In the genomic region with DNA sequence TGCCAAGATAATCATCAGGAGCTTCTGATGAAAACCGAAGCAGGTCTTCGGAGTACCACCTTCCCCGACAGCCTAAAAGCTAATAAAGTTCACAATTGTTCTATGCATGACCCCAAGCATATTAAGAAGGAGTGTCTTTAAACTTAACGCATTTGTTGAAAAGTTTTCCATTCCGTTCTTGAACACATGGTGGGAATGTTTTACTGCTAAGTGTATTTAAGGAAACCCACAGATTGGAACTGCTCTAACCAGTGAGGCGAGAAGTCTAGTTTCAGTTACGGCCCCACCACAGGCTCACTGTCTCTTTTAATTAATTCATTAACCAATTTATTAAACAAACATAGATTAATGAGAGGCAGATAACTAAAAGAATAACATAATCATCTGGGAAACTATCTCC, we compare ENCODE assay signal across 10 cellular contexts.
DNase-seq lines count a peak whose midpoint lies in the region; ATAC-seq lines count a peak whose summit lies in the region.
"Had no signal": no experiment of that assay in that cellular context is flagged by ENCODE, and none has a peak within 500 bp of the region (broad histone marks: within the 10 kb centered on the region; RNA-seq: fewer than 3 reads in every experiment).

No MANE protein-coding gene starts in this region.

- ATAC-seq in T-helper 17 cell: no peak
- no peak for ATAC-seq in stimulated activated effector memory CD8-positive, alpha-beta T cell treated with anti-CD3 and anti-CD28 coated beads, Interleukin-12 subunit alpha, Interleukin-12 subunit beta, amount 100 ng/mL, for 72 hours

- CTCF ChIA-PET in activated CD4-positive, alpha-beta memory T cell treated with anti-CD3 and anti-CD28 coated beads for 36 hours (lab: Charles Lee): interaction anchor here (1.2 to 2.2 kb wide), 4 partner anchors 9 to 83 kb away, joined by 3 to 14 read pairs (median 4); no protein-coding TSS in a partner anchor
- CTCF ChIA-PET in activated CD4-positive, alpha-beta memory T cell treated with anti-CD3 and anti-CD28 coated beads, Interleukin-2, amount 10 ng/mL, durations not matched to agents 7 days and 5 days (lab: Charles Lee): interaction anchor here (1.0 to 3.0 kb wide), 5 partner anchors 10 to 45 kb away, joined by 3 to 20 read pairs (median 8); no protein-coding TSS in a partner anchor

- peaks cover 5% of the 10 kb centered on the region for H3K9me3 Mint-ChIP-seq in activated CD4-positive, alpha-beta memory T cell treated with anti-CD3 and anti-CD28 coated beads for 36 hours
- H3K9me3 Mint-ChIP-seq in activated CD4-positive, alpha-beta memory T cell treated with anti-CD3 and anti-CD28 coated beads, Interleukin-2, amount 10 ng/mL, durations not matched to agents 7 days and 5 days: peaks cover 4% of the 10 kb centered on the region
- no peaks in the 10 kb centered on the region for H3K9me3 Mint-ChIP-seq in stimulated activated effector memory CD8-positive, alpha-beta T cell treated with anti-CD3 and anti-CD28 coated beads, Interleukin-12 subunit alpha, Interleukin-12 subunit beta, amount 100 ng/mL, for 72 hours

- DNase-seq in activated CD4-positive, alpha-beta memory T cell treated with anti-CD3 and anti-CD28 coated beads for 36 hours: no peak
- no peak for DNase-seq in activated CD4-positive, alpha-beta memory T cell treated with anti-CD3 and anti-CD28 coated beads, Interleukin-2, amount 10 ng/mL, durations not matched to agents 7 days and 5 days
- DNase-seq in T-helper 17 cell (no peak), kidney glomerular epithelial cell (lab: John Stamatoyannopoulos, UW) (peak; percentile 43), NCI-H2107 (lab: John Stamatoyannopoulos, UW) (no peak), NCI-H524 (lab: John Stamatoyannopoulos, UW) (no peak), NCI-H226 (no peak)
- DNase-seq in stimulated activated effector memory CD8-positive, alpha-beta T cell treated with anti-CD3 and anti-CD28 coated beads, Interleukin-12 subunit alpha, Interleukin-12 subunit beta, amount 100 ng/mL, for 72 hours (ENCODE audit: low spot score in 2 of 2): no peak
- DNase-seq: T-helper 2 cell, upper lobe of left lung had no signal

- H3K9me3 ChIP-seq in T-helper 17 cell (ENCODE audit: control insufficient read depth, low read length, poor library complexity, severe bottlenecking): no peaks in the 10 kb centered on the region
- H3K9me3 ChIP-seq: upper lobe of left lung had no signal

- H3K27me3 Mint-ChIP-seq in activated CD4-positive, alpha-beta memory T cell treated with anti-CD3 and anti-CD28 coated beads for 36 hours: no peaks in the 10 kb centered on the region
- no peaks in the 10 kb centered on the region for H3K27me3 Mint-ChIP-seq in activated CD4-positive, alpha-beta memory T cell treated with anti-CD3 and anti-CD28 coated beads, Interleukin-2, amount 10 ng/mL, durations not matched to agents 7 days and 5 days
- H3K27me3 Mint-ChIP-seq in T-helper 17 cell: no peaks in the 10 kb centered on the region

- H3K4me1 Mint-ChIP-seq in activated CD4-positive, alpha-beta memory T cell treated with anti-CD3 and anti-CD28 coated beads for 36 hours (ENCODE audit: low read depth): peaks cover 75% of the 10 kb centered on the region
- H3K4me1 Mint-ChIP-seq in activated CD4-positive, alpha-beta memory T cell treated with anti-CD3 and anti-CD28 coated beads, Interleukin-2, amount 10 ng/mL, durations not matched to agents 7 days and 5 days: peaks cover 75% of the 10 kb centered on the region
- H3K4me1 Mint-ChIP-seq in T-helper 17 cell: peaks cover 55% of the 10 kb centered on the region
- peaks cover 69% of the 10 kb centered on the region for H3K4me1 Mint-ChIP-seq in stimulated activated effector memory CD8-positive, alpha-beta T cell treated with anti-CD3 and anti-CD28 coated beads, Interleukin-12 subunit alpha, Interleukin-12 subunit beta, amount 100 ng/mL, for 72 hours

- intact Hi-C loops in activated CD4-positive, alpha-beta memory T cell treated with anti-CD3 and anti-CD28 coated beads for 36 hours (cut with micrococcal nuclease): loop anchor here (2.0 kb wide), 1 partner anchor 35 kb away; no protein-coding TSS in a partner anchor

- peaks cover 11% of the 10 kb centered on the region for H3K36me3 Mint-ChIP-seq in activated CD4-positive, alpha-beta memory T cell treated with anti-CD3 and anti-CD28 coated beads for 36 hours
- peaks cover 44% of the 10 kb centered on the region for H3K36me3 Mint-ChIP-seq in activated CD4-positive, alpha-beta memory T cell treated with anti-CD3 and anti-CD28 coated beads, Interleukin-2, amount 10 ng/mL, durations not matched to agents 7 days and 5 days (ENCODE audit: low read depth)
- peaks cover 2% of the 10 kb centered on the region for H3K36me3 Mint-ChIP-seq in T-helper 17 cell (ENCODE audit: low read depth)
- H3K36me3 Mint-ChIP-seq in stimulated activated effector memory CD8-positive, alpha-beta T cell treated with anti-CD3 and anti-CD28 coated beads, Interleukin-12 subunit alpha, Interleukin-12 subunit beta, amount 100 ng/mL, for 72 hours: peaks cover 18% of the 10 kb centered on the region

- peak overlapping the region; percentile 87 for H3K27ac Mint-ChIP-seq in activated CD4-positive, alpha-beta memory T cell treated with anti-CD3 and anti-CD28 coated beads for 36 hours
- no peak overlapping the region for H3K27ac Mint-ChIP-seq in activated CD4-positive, alpha-beta memory T cell treated with anti-CD3 and anti-CD28 coated beads, Interleukin-2, amount 10 ng/mL, durations not matched to agents 7 days and 5 days
- H3K27ac Mint-ChIP-seq in T-helper 17 cell: peak overlapping the region; percentile 93
- peak overlapping the region; percentile 97 for H3K27ac Mint-ChIP-seq in stimulated activated effector memory CD8-positive, alpha-beta T cell treated with anti-CD3 and anti-CD28 coated beads, Interleukin-12 subunit alpha, Interleukin-12 subunit beta, amount 100 ng/mL, for 72 hours

- no peak overlapping the region for H3K4me3 Mint-ChIP-seq in activated CD4-positive, alpha-beta memory T cell treated with anti-CD3 and anti-CD28 coated beads for 36 hours
- H3K4me3 Mint-ChIP-seq in activated CD4-positive, alpha-beta memory T cell treated with anti-CD3 and anti-CD28 coated beads, Interleukin-2, amount 10 ng/mL, durations not matched to agents 7 days and 5 days: no peak overlapping the region
- no peak overlapping the region for H3K4me3 Mint-ChIP-seq in T-helper 17 cell
- H3K4me3 Mint-ChIP-seq in stimulated activated effector memory CD8-positive, alpha-beta T cell treated with anti-CD3 and anti-CD28 coated beads, Interleukin-12 subunit alpha, Interleukin-12 subunit beta, amount 100 ng/mL, for 72 hours: peak overlapping the region; percentile 59

- POLR2A ChIA-PET in activated CD4-positive, alpha-beta memory T cell treated with anti-CD3 and anti-CD28 coated beads for 36 hours (lab: Charles Lee): no interaction called here
- POLR2A ChIA-PET in activated CD4-positive, alpha-beta memory T cell treated with anti-CD3 and anti-CD28 coated beads, Interleukin-2, amount 10 ng/mL, durations not matched to agents 7 days and 5 days (lab: Charles Lee): no interaction called here
